In genomic region chr2:241558532-241559488, GRCh38 we compare ENCODE assay signal across 8 cellular contexts. TPM values are rescaled to one million over a fixed set of nuclear protein-coding genes. Genes with fewer than 3 reads are reported as not detected.
DNase-seq lines count a peak whose midpoint lies in the region; ATAC-seq and TF ChIP-seq lines count a peak whose summit lies in the region.

Gene BOK, plus strand, starts transcription at chr2:241558745. Its CDS starts 739 bp downstream, at chr2:241559484.

- H3K4me1 ChIP-seq in adipocyte (ENCODE audit: control insufficient read depth, insufficient read depth, low read length), result peaks cover 28% of the 10 kb centered on the region

- no peaks in the 10 kb centered on the region for H3K27me3 ChIP-seq in adipocyte (replicated peaks; ENCODE audit: control insufficient read depth, insufficient read depth, low read length)

- H3K4me3 ChIP-seq in adipocyte (ENCODE audit: low read length), result peak within 1 kb of the TSS; percentile 85

- H3K9me3 ChIP-seq in adipocyte (ENCODE audit: control insufficient read depth, low read length), result peaks cover 21% of the 10 kb centered on the region

- peaks cover 13% of the 10 kb centered on the region for H3K27me3 Mint-ChIP-seq in glutamatergic neuron (ENCODE audit: unreplicated experiment)

- H3K9ac ChIP-seq in adipocyte (ENCODE audit: low read length), result peak within 1 kb of the TSS; percentile 86

- peaks cover 15% of the 10 kb centered on the region for H3K36me3 ChIP-seq in adipocyte (ENCODE audit: control insufficient read depth, insufficient read depth, low read length, severe bottlenecking)

- peak; percentile 78 for DNase-seq in D341Med (ENCODE audit: low spot score)
- peak; percentile 82 for DNase-seq in LHCN-M2 (ENCODE audit: low read depth)
- peak; percentile 82 for DNase-seq in adipocyte (ENCODE audit: low read depth)
- DNase-seq in glutamatergic neuron, result peak; percentile 67
- DNase-seq in occipital lobe (lab: John Stamatoyannopoulos, UW), result peak; percentile 66
- no peak for DNase-seq in effector CD4-positive, alpha-beta T cell

- no peak for TF ChIP-seq CTCF in glutamatergic neuron (IDR thresholded peaks at IDR 0.05; ENCODE audit: partially characterized antibody, unreplicated experiment)

- peak within 1 kb of the TSS; percentile 44 for H3K27ac Mint-ChIP-seq in glutamatergic neuron (ENCODE audit: unreplicated experiment)

- H3K4me1 Mint-ChIP-seq in glutamatergic neuron (ENCODE audit: low read depth, unreplicated experiment), result no peaks in the 10 kb centered on the region

- peaks cover 19% of the 10 kb centered on the region for H3K36me3 Mint-ChIP-seq in glutamatergic neuron (ENCODE audit: unreplicated experiment)

- ATAC-seq in GM18868 (IDR thresholded peaks at IDR 0.05; ENCODE audit: unreplicated experiment), result no peak
- ATAC-seq in HG03045 (IDR thresholded peaks at IDR 0.05; ENCODE audit: unreplicated experiment), result no peak

- H3K9me3 Mint-ChIP-seq in glutamatergic neuron (ENCODE audit: unreplicated experiment), result peaks cover 15% of the 10 kb centered on the region

- H3K4me3 Mint-ChIP-seq in glutamatergic neuron (ENCODE audit: unreplicated experiment), result peak within 1 kb of the TSS; percentile 82

RNA-seq across cellular contexts. Expression of gene BOK, which starts in this region (rescaled TPM):
- total RNA-seq in LHCN-M2 (2014; rRNA removed) (67.3 and 69.6 TPM in 2 replicates), glutamatergic neuron (ENCODE audit: unreplicated experiment) (13.8 TPM), occipital lobe (22.8 TPM)
- polyA plus RNA-seq in LHCN-M2 (2012), result 69.8 TPM
